ENCODE assay signal across 14 cellular contexts in the genomic region with DNA sequence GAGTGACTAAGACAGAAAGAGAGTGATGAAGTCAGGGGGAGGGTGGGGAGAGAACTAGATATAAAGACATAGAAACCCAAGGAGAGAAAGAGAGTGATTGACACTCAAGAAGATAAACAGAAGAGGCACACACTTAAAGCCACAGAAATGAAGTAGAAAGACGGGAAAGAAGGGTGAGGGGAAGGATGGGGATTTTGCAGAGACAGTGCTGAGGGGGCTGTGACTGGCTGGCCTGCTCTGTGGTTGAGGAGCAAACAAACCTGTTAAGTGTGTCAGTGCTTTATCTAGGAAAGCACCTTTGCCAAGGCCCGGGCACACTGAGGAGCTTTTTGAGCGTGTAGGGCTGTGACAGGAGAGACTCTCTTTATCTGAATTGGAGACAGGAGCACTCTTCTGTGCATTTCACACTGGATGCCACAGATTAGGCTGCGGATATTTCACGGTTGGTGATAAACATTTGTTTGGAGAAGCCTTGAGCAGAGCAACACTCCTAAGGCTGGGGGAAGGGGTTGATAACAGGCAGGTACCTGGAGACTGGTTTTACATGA.
A peak's percentile ranks its signal among the peaks of the same experiment; 100 is the strongest.
DNase-seq lines count a peak whose midpoint lies in the region; ATAC-seq, FAIRE-seq and TF ChIP-seq lines count a peak whose summit lies in the region.
"Had no signal": no experiment of that assay in that cellular context is flagged by ENCODE, and none has a peak within 500 bp of the region (broad histone marks: within the 10 kb centered on the region; RNA-seq: fewer than 3 reads in every experiment).

No MANE protein-coding gene starts in this region.

- H3K9ac ChIP-seq in astrocyte (ENCODE audit: low read length), result peak overlapping the region; percentile 53

- no peak for DNase-seq in activated T-cell treated with anti-CD3 and anti-CD28 coated beads, Interleukin-2, amount 50 U/mL, for 24 hours
- DNase-seq in activated T-cell treated with anti-CD3 and anti-CD28 coated beads, Interleukin-2, amount 50 U/mL, for 48 hours, result no peak
- DNase-seq in astrocyte (ENCODE audit: low read depth) (peak; percentile 26), chondrocyte (ENCODE audit: low spot score) (no peak), amniotic stem cell (lab: John Stamatoyannopoulos, UW) (no peak)
- no peak for DNase-seq in stimulated activated naive B cell treated with anti-CD40 and anti-IgM and Interleukin-4, amounts not matched to agents 10 μg/mL and 1 μg/mL and 100 μg/mL, for 72 hours
- no peak for DNase-seq in activated CD4-positive, CD25-positive, alpha-beta regulatory T cell treated with anti-CD3 and anti-CD28 coated beads, Interleukin-2, amount 50 U/mL, for 72 hours
- DNase-seq: DMS79, MM.1S, T1000, upper lobe of right lung had no signal

- no peaks in the 10 kb centered on the region for H4K20me1 ChIP-seq in astrocyte (ENCODE audit: insufficient read depth, low read length)

- H3K4me1 ChIP-seq in astrocyte (ENCODE audit: insufficient read depth, low read length), result peaks cover 32% of the 10 kb centered on the region
- H3K4me1 ChIP-seq: upper lobe of right lung had no signal

- ATAC-seq in HG02885 (IDR thresholded peaks at IDR 0.05; ENCODE audit: poor library complexity, unreplicated experiment), result peak; percentile 36
- ATAC-seq in stimulated activated naive B cell treated with anti-CD40 and anti-IgM and Interleukin-4, amounts not matched to agents 10 μg/mL and 1 μg/mL and 100 μg/mL, for 72 hours (replicated peaks), result peak in 1 of 2 donors; percentile 50
- ATAC-seq: left lobe of liver, upper lobe of right lung had no signal

- peak overlapping the region; percentile 65 for H3K4me2 ChIP-seq in astrocyte (ENCODE audit: low read length)

- no peaks in the 10 kb centered on the region for H3K27me3 Mint-ChIP-seq in activated T-cell treated with anti-CD3 and anti-CD28 coated beads, Interleukin-2, amount 50 U/mL, for 24 hours
- peaks cover 7% of the 10 kb centered on the region for H3K27me3 Mint-ChIP-seq in astrocyte (ENCODE audit: low read depth, unreplicated experiment)
- H3K27me3 Mint-ChIP-seq in stimulated activated naive B cell treated with anti-CD40 and anti-IgM and Interleukin-4, amounts not matched to agents 10 μg/mL and 1 μg/mL and 100 μg/mL, for 72 hours, result no peaks in the 10 kb centered on the region
- H3K27me3 Mint-ChIP-seq in chondrocyte (ENCODE audit: low read depth), result no peaks in the 10 kb centered on the region

- no peaks in the 10 kb centered on the region for H3K9me3 ChIP-seq in astrocyte (ENCODE audit: insufficient read depth, low read depth, low read length)
- H3K9me3 ChIP-seq: upper lobe of right lung had no signal

- no peaks in the 10 kb centered on the region for H3K9me3 Mint-ChIP-seq in activated T-cell treated with anti-CD3 and anti-CD28 coated beads, Interleukin-2, amount 50 U/mL, for 24 hours
- H3K9me3 Mint-ChIP-seq in astrocyte (ENCODE audit: unreplicated experiment), result peaks cover 8% of the 10 kb centered on the region
- H3K9me3 Mint-ChIP-seq in stimulated activated naive B cell treated with anti-CD40 and anti-IgM and Interleukin-4, amounts not matched to agents 10 μg/mL and 1 μg/mL and 100 μg/mL, for 72 hours, result no peaks in the 10 kb centered on the region
- H3K9me3 Mint-ChIP-seq in chondrocyte (ENCODE audit: low read depth), result no peaks in the 10 kb centered on the region

- no peaks in the 10 kb centered on the region for H3K79me2 ChIP-seq in astrocyte (ENCODE audit: insufficient read depth, low read length)

- H2AFZ ChIP-seq in astrocyte (ENCODE audit: low read depth, low read length), result peak overlapping the region; percentile 8

- H3K4me1 Mint-ChIP-seq in activated T-cell treated with anti-CD3 and anti-CD28 coated beads, Interleukin-2, amount 50 U/mL, for 24 hours (ENCODE audit: low read depth), result peaks cover 7% of the 10 kb centered on the region
- H3K4me1 Mint-ChIP-seq in astrocyte (ENCODE audit: low read depth, unreplicated experiment), result peaks cover 18% of the 10 kb centered on the region
- H3K4me1 Mint-ChIP-seq in stimulated activated naive B cell treated with anti-CD40 and anti-IgM and Interleukin-4, amounts not matched to agents 10 μg/mL and 1 μg/mL and 100 μg/mL, for 72 hours, result peaks cover 15% of the 10 kb centered on the region in 2 donors
- peaks cover 41% of the 10 kb centered on the region for H3K4me1 Mint-ChIP-seq in chondrocyte (ENCODE audit: low read depth)

- no peak for TF ChIP-seq CTCF in astrocyte (IDR thresholded peaks at IDR 0.05; ENCODE audit: insufficient read depth, low read depth, low read length)
- no peak for TF ChIP-seq CTCF in chondrocyte (IDR thresholded peaks at IDR 0.05)

- peak overlapping the region; percentile 53 for H3K27ac Mint-ChIP-seq in activated T-cell treated with anti-CD3 and anti-CD28 coated beads, Interleukin-2, amount 50 U/mL, for 24 hours
- H3K27ac Mint-ChIP-seq in astrocyte (ENCODE audit: unreplicated experiment), result no peak overlapping the region
- peak overlapping the region; percentile 1 for H3K27ac Mint-ChIP-seq in stimulated activated naive B cell treated with anti-CD40 and anti-IgM and Interleukin-4, amounts not matched to agents 10 μg/mL and 1 μg/mL and 100 μg/mL, for 72 hours
- no peak overlapping the region for H3K27ac Mint-ChIP-seq in chondrocyte (ENCODE audit: unreplicated experiment)

- peaks cover 96% of the 10 kb centered on the region for H3K36me3 Mint-ChIP-seq in activated T-cell treated with anti-CD3 and anti-CD28 coated beads, Interleukin-2, amount 50 U/mL, for 24 hours (ENCODE audit: low read depth)
- no peaks in the 10 kb centered on the region for H3K36me3 Mint-ChIP-seq in astrocyte (ENCODE audit: low read depth, unreplicated experiment)
- peaks cover 56 to 81% of the 10 kb centered on the region in 2 donors for H3K36me3 Mint-ChIP-seq in stimulated activated naive B cell treated with anti-CD40 and anti-IgM and Interleukin-4, amounts not matched to agents 10 μg/mL and 1 μg/mL and 100 μg/mL, for 72 hours
- H3K36me3 Mint-ChIP-seq in chondrocyte (ENCODE audit: low read depth), result no peaks in the 10 kb centered on the region

- H3K4me3 ChIP-seq in astrocyte (ENCODE audit: insufficient read depth, low read depth, low read length), result no peak overlapping the region
- H3K4me3 ChIP-seq: upper lobe of right lung had no signal

- H3K27ac ChIP-seq in astrocyte (ENCODE audit: low read depth, low read length), result peak overlapping the region; percentile 59
- H3K27ac ChIP-seq: HL-60, upper lobe of right lung had no signal

- FAIRE-seq in astrocyte (lab: Jason Lieb, UNC), result no peak

- H3K4me3 Mint-ChIP-seq in activated T-cell treated with anti-CD3 and anti-CD28 coated beads, Interleukin-2, amount 50 U/mL, for 24 hours, result no peak overlapping the region
- H3K4me3 Mint-ChIP-seq in astrocyte (ENCODE audit: unreplicated experiment) (no peak overlapping the region), chondrocyte (ENCODE audit: unreplicated experiment) (no peak overlapping the region)
- no peak overlapping the region for H3K4me3 Mint-ChIP-seq in stimulated activated naive B cell treated with anti-CD40 and anti-IgM and Interleukin-4, amounts not matched to agents 10 μg/mL and 1 μg/mL and 100 μg/mL, for 72 hours

- H3K27me3 ChIP-seq in astrocyte (ENCODE audit: insufficient read depth, low read length), result no peaks in the 10 kb centered on the region
- H3K27me3 ChIP-seq: upper lobe of right lung had no signal

- no peaks in the 10 kb centered on the region for H3K36me3 ChIP-seq in astrocyte (ENCODE audit: insufficient read depth, low read length)

Comparison
In these comparisons a context has a peak if more than half of its experiments do, and no peak if none do; other contexts are left out.
1. H3K27ac Mint-ChIP-seq: peak in activated T-cell treated with anti-CD3 and anti-CD28 coated beads, Interleukin-2, amount 50 U/mL, for 24 hours (single experiment) and stimulated activated naive B cell treated with anti-CD40 and anti-IgM and Interleukin-4, amounts not matched to agents 10 μg/mL and 1 μg/mL and 100 μg/mL, for 72 hours (single experiment); none in astrocyte (single experiment) and chondrocyte (single experiment).